In the genomic region with DNA sequence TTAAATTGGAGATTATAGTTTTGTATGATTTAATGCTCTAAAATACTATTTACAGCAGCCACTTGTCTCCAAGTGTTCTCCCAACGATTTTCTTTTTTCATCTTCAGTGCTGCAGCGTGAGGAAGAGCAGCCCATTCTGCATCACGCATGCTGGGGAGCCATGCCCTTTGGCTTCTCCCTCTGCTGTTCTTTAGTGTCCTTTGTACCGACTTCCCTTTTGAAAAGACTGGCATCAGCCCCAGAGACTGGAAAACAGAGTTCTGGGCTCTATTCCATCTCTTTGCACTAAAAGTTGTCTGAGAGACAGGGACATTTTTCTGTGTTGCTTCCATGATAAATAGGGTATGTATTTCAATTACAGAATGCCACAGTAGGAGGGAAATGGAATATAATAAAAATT, we compare ENCODE assay signal across 19 cellular contexts.
DNase-seq lines count a peak whose midpoint lies in the region; TF ChIP-seq lines count a peak whose summit lies in the region.
"Had no signal": no experiment of that assay in that cellular context is flagged by ENCODE, and none has a peak within 500 bp of the region (broad histone marks: within the 10 kb centered on the region; RNA-seq: fewer than 3 reads in every experiment).

No MANE protein-coding gene starts in this region.

- H3K27ac ChIP-seq in A673 (ENCODE audit: low read depth, low read length, poor library complexity, severe bottlenecking): no peak overlapping the region
- no peak overlapping the region for H3K27ac ChIP-seq in CD4-positive, alpha-beta memory T cell (ENCODE audit: low read depth, low read length)
- H3K27ac ChIP-seq: epithelial cell of prostate, Peyer's patch had no signal

- no peaks in the 10 kb centered on the region for H3K27me3 ChIP-seq in A673 (replicated peaks; ENCODE audit: insufficient read depth, low read depth, low read length, poor library complexity)
- H3K27me3 ChIP-seq in CD4-positive, alpha-beta memory T cell (ENCODE audit: insufficient read depth, low read length): no peaks in the 10 kb centered on the region
- H3K27me3 ChIP-seq: Peyer's patch had no signal

- H3K9me3 ChIP-seq in A673 (ENCODE audit: low read depth, low read length, poor library complexity, severe bottlenecking): no peaks in the 10 kb centered on the region
- H3K9me3 ChIP-seq in CD4-positive, alpha-beta memory T cell (ENCODE audit: control insufficient read depth in 1 of 2, low read length in 2 of 2): no peaks in the 10 kb centered on the region
- H3K9me3 ChIP-seq: mucosa of descending colon, Peyer's patch had no signal

- BruUV-seq in A673 (replicated peaks; lab: Mats Ljungman, UMichigan): no TSS peak

- peaks cover 3% of the 10 kb centered on the region for H3K27me3 Mint-ChIP-seq in nephron progenitor cell (ENCODE audit: low read depth, poor library complexity)
- H3K27me3 Mint-ChIP-seq in CD4-positive, alpha-beta memory T cell: peaks cover 4 to 22% of the 10 kb centered on the region in 2 donors

- H3K36me3 Mint-ChIP-seq in nephron progenitor cell (ENCODE audit: low read depth): no peaks in the 10 kb centered on the region
- H3K36me3 Mint-ChIP-seq in CD4-positive, alpha-beta memory T cell: no peaks in the 10 kb centered on the region
- H3K36me3 Mint-ChIP-seq: activated naive CD8-positive, alpha-beta T cell had no signal

- H3K4me1 ChIP-seq in A673 (ENCODE audit: insufficient read depth, low read length, poor library complexity, severe bottlenecking): no peaks in the 10 kb centered on the region
- no peaks in the 10 kb centered on the region for H3K4me1 ChIP-seq in CD4-positive, alpha-beta memory T cell (ENCODE audit: insufficient read depth, low read length)
- H3K4me1 ChIP-seq: Peyer's patch had no signal

- H3K4me3 Mint-ChIP-seq in nephron progenitor cell: no peak overlapping the region
- H3K4me3 Mint-ChIP-seq in CD4-positive, alpha-beta memory T cell: no peak overlapping the region
- H3K4me3 Mint-ChIP-seq: activated naive CD8-positive, alpha-beta T cell had no signal

- DNase-seq in A673 (ENCODE audit: low spot score): peak; percentile 2
- peak in 45 of 56 donors; percentile 1 to 77 (median 16) for DNase-seq in amygdala (lab: John Stamatoyannopoulos, UW)
- peak; percentile 87 for DNase-seq in globus pallidus (ENCODE audit: low spot score)
- peak; percentile 97 for DNase-seq in pons (ENCODE audit: low spot score)
- no peak for DNase-seq in dermis blood vessel endothelial cell
- no peak for DNase-seq in nephron progenitor cell
- no peak for DNase-seq in NCI-H1092 (lab: John Stamatoyannopoulos, UW)
- DNase-seq in CD4-positive, alpha-beta memory T cell: no peak
- DNase-seq: activated T-cell treated with anti-CD3 and anti-CD28 coated beads, Interleukin-2, amount 50 U/mL, for 1 hour; cerebellar nuclear complex; glutamatergic neuron; MM.1S; mucosa of descending colon; NCI-H2029; NCI-H774; Peyer's patch; stimulated activated naive CD8-positive, alpha-beta T cell treated with anti-CD3 and anti-CD28 coated beads, Interleukin-15, Interleukin-2, amounts not matched to agents 100 U/mL and 50 U/mL, for 24 hours had no signal

- intact Hi-C loops in A673 (cut with micrococcal nuclease; ENCODE audit: unreplicated experiment): no loop called here
- intact Hi-C loops in CD4-positive, alpha-beta memory T cell (cut with micrococcal nuclease): no loop called here

- POLR2A ChIA-PET in A673 (lab: Charles Lee; ENCODE audit: low non-redundant PET): no interaction called here
- POLR2A ChIA-PET in CD4-positive, alpha-beta memory T cell (lab: Charles Lee; ENCODE audit: partially characterized antibody): no interaction called here

- no peak overlapping the region for H3K27ac Mint-ChIP-seq in nephron progenitor cell
- H3K27ac Mint-ChIP-seq in CD4-positive, alpha-beta memory T cell: no peak overlapping the region
- H3K27ac Mint-ChIP-seq: activated naive CD8-positive, alpha-beta T cell had no signal

- no peaks in the 10 kb centered on the region for H3K36me3 ChIP-seq in A673 (ENCODE audit: insufficient read depth, low read length, poor library complexity, severe bottlenecking)
- H3K36me3 ChIP-seq in CD4-positive, alpha-beta memory T cell (ENCODE audit: insufficient read depth, low read length): no peaks in the 10 kb centered on the region
- H3K36me3 ChIP-seq: Peyer's patch had no signal

- CTCF ChIA-PET in A673 (lab: Charles Lee): no interaction called here
- CTCF ChIA-PET in CD4-positive, alpha-beta memory T cell (lab: Charles Lee; ENCODE audit: partially characterized antibody): no interaction called here

- H3K9me3 Mint-ChIP-seq in nephron progenitor cell: no peaks in the 10 kb centered on the region
- H3K9me3 Mint-ChIP-seq in CD4-positive, alpha-beta memory T cell: no peaks in the 10 kb centered on the region

- no peaks in the 10 kb centered on the region for H3K4me1 Mint-ChIP-seq in nephron progenitor cell
- H3K4me1 Mint-ChIP-seq in CD4-positive, alpha-beta memory T cell: peaks cover 0 to 1% (median 0%) of the 10 kb centered on the region in 4 donors

- no peak for TF ChIP-seq CTCF in A673 (conservative IDR thresholded peaks at IDR 0.05; ENCODE audit: low read depth, low read length)
- no peak for TF ChIP-seq CTCF in nephron progenitor cell (IDR thresholded peaks at IDR 0.05)

- no peak overlapping the region for H3K4me3 ChIP-seq in A673 (ENCODE audit: low read depth, low read length, poor library complexity, severe bottlenecking)
- no peak overlapping the region for H3K4me3 ChIP-seq in CD4-positive, alpha-beta memory T cell (ENCODE audit: low read length in 2 of 2)
- H3K4me3 ChIP-seq: mucosa of descending colon, Peyer's patch had no signal

Comparison
In these comparisons a context has a peak if more than half of its experiments do, and no peak if none do; other contexts are left out.
1. DNase-seq: peak in A673 (single experiment), amygdala (45 of 56), globus pallidus (single experiment) and pons (single experiment); none in dermis blood vessel endothelial cell (single experiment), nephron progenitor cell (single experiment), NCI-H1092 (single experiment) and CD4-positive, alpha-beta memory T cell (0 of 5).